ENCODE assay signal across 8 cellular contexts in the genomic region with DNA sequence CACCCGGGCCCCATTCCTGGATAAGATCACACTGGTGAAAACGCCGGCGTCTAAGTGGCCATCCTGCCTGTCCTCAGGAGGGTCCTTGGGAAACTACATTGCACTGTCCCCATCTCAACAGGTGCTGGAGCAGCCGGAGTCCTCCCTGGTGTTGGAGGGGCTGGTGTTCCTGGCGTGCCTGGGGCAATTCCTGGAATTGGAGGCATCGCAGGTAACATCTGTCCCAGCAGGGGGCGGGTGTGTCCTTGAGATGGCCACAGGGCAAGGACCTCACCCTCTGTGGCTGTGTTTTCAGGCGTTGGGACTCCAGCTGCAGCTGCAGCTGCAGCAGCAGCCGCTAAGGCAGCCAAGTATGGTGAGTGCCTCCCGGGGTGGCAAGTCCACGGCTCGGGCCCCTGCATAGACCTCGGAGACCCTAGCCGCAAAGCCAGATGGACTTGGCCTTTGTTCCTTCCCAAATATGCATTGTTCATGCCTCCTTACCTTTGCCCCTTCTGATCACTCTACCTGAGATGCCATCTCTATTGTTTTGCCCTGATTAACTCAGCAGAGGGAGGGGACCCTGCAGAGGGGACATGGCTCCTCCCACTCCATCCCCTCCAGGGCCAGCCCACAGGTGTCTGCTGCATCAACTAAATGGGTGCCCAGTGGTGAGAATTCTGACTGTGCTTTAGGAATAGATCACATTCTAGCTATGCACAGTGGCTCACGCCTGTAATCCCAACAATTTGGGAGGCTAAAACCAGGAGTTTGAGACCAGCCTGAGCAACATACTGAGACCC. TPM values are rescaled to one million over a fixed set of nuclear protein-coding genes. Genes with fewer than 3 reads are reported as not detected.
A peak's percentile ranks its signal among the peaks of the same experiment; 100 is the strongest.
DNase-seq lines count a peak whose midpoint lies in the region; ATAC-seq and TF ChIP-seq lines count a peak whose summit lies in the region.

No MANE protein-coding gene starts in this region.

- H3K36me3 ChIP-seq in cardiac muscle cell (no peaks in the 10 kb centered on the region), PC-9 (ENCODE audit: low read depth) (no peaks in the 10 kb centered on the region), upper lobe of right lung (peaks cover 52% of the 10 kb centered on the region)

- H3K27me3 Mint-ChIP-seq in activated naive CD4-positive, alpha-beta T cell treated with anti-CD3 and anti-CD28 coated beads, Interleukin-2, amount 10 ng/mL, durations not matched to agents 7 days and 5 days = peaks cover 22% of the 10 kb centered on the region

- no peak overlapping the region for H3K27ac Mint-ChIP-seq in activated naive CD4-positive, alpha-beta T cell treated with anti-CD3 and anti-CD28 coated beads, Interleukin-2, amount 10 ng/mL, durations not matched to agents 7 days and 5 days

- no peaks in the 10 kb centered on the region for H3K9me3 Mint-ChIP-seq in activated naive CD4-positive, alpha-beta T cell treated with anti-CD3 and anti-CD28 coated beads, Interleukin-2, amount 10 ng/mL, durations not matched to agents 7 days and 5 days

- no peaks in the 10 kb centered on the region for H3K4me1 Mint-ChIP-seq in activated naive CD4-positive, alpha-beta T cell treated with anti-CD3 and anti-CD28 coated beads, Interleukin-2, amount 10 ng/mL, durations not matched to agents 7 days and 5 days

- no peaks in the 10 kb centered on the region for H3F3A ChIP-seq in PC-9 (ENCODE audit: insufficient read depth, low read depth)

- H3K27ac ChIP-seq in cardiac muscle cell (no peak overlapping the region), PC-9 (no peak overlapping the region), upper lobe of right lung (no peak overlapping the region)

- no peaks in the 10 kb centered on the region for H3K4me1 ChIP-seq in cardiac muscle cell (ENCODE audit: low read depth)
- H3K4me1 ChIP-seq in PC-9 (replicated peaks; ENCODE audit: insufficient read depth) = no peaks in the 10 kb centered on the region
- peaks cover 3% of the 10 kb centered on the region for H3K4me1 ChIP-seq in upper lobe of right lung

- H3K4me3 Mint-ChIP-seq in activated naive CD4-positive, alpha-beta T cell treated with anti-CD3 and anti-CD28 coated beads, Interleukin-2, amount 10 ng/mL, durations not matched to agents 7 days and 5 days = no peak overlapping the region

- H3K27me3 ChIP-seq in cardiac muscle cell = no peaks in the 10 kb centered on the region
- H3K27me3 ChIP-seq in PC-9 (ENCODE audit: insufficient read depth, low read depth) = peaks cover 19% of the 10 kb centered on the region
- H3K27me3 ChIP-seq in upper lobe of right lung = no peaks in the 10 kb centered on the region

- H3K9me3 ChIP-seq in cardiac muscle cell (ENCODE audit: low read depth) (no peaks in the 10 kb centered on the region), PC-9 (ENCODE audit: insufficient read depth, low read depth) (no peaks in the 10 kb centered on the region), upper lobe of right lung (no peaks in the 10 kb centered on the region)

- BruUV-seq in PC-9 (replicated peaks; lab: Mats Ljungman, UMichigan) = no TSS peak

- peak; percentile 66 for ATAC-seq in upper lobe of right lung

- H4K20me1 ChIP-seq in PC-9 (ENCODE audit: insufficient read depth) = no peaks in the 10 kb centered on the region

- DNase-seq in cardiac muscle cell (ENCODE audit: low read depth in 1 of 2, low spot score in 1 of 2) = peak; percentile 30 to 34
- DNase-seq in cardiac septum (ENCODE audit: low spot score) = no peak
- peak; percentile 43 to 78 for DNase-seq in PC-9
- peak; percentile 22 for DNase-seq in fibroblast of mammary gland (ENCODE audit: low read depth)
- DNase-seq in upper lobe of right lung = peak; percentile 70
- no peak for DNase-seq in activated naive CD4-positive, alpha-beta T cell treated with anti-CD3 and anti-CD28 coated beads, Interleukin-2, amount 10 ng/mL, durations not matched to agents 7 days and 5 days
- no peak for DNase-seq in COLO829 (ENCODE audit: low spot score)
- DNase-seq in amniotic stem cell (lab: John Stamatoyannopoulos, UW) = no peak

- CTCF ChIA-PET in PC-9 (lab: Charles Lee) = no interaction called here
- CTCF ChIA-PET in activated naive CD4-positive, alpha-beta T cell treated with anti-CD3 and anti-CD28 coated beads, Interleukin-2, amount 10 ng/mL, durations not matched to agents 7 days and 5 days (lab: Charles Lee) = no interaction called here

- H3K36me3 Mint-ChIP-seq in activated naive CD4-positive, alpha-beta T cell treated with anti-CD3 and anti-CD28 coated beads, Interleukin-2, amount 10 ng/mL, durations not matched to agents 7 days and 5 days = no peaks in the 10 kb centered on the region

- POLR2A ChIA-PET in PC-9 (lab: Charles Lee; ENCODE audit: unreplicated experiment) = no interaction called here

- no peak overlapping the region for H3K4me2 ChIP-seq in PC-9

- no peaks in the 10 kb centered on the region for H3K9me2 ChIP-seq in PC-9 (ENCODE audit: insufficient read depth)

- no peak overlapping the region for H3K4me3 ChIP-seq in cardiac muscle cell
- H3K4me3 ChIP-seq in PC-9 = no peak overlapping the region
- H3K4me3 ChIP-seq in fibroblast of mammary gland (ENCODE audit: control insufficient read depth, low read depth, low read length) = no peak overlapping the region
- H3K4me3 ChIP-seq in upper lobe of right lung = no peak overlapping the region

- intact Hi-C loops in cardiac septum (cut with DNase I) = no loop called here
- intact Hi-C loops in PC-9 (cut with micrococcal nuclease; ENCODE audit: unreplicated experiment) = loop anchor here (2.0 to 5.0 kb wide), 3 partner anchors 150 to 349 kb away; no protein-coding TSS in a partner anchor
- intact Hi-C loops in upper lobe of right lung (cut with DNase I) = no loop called here

- no peak overlapping the region for H2AFZ ChIP-seq in PC-9

- TF ChIP-seq CTCF in cardiac muscle cell (IDR thresholded peaks at IDR 0.05; ENCODE audit: low read depth, low read length) (peak; percentile 39), PC-9 (conservative IDR thresholded peaks at IDR 0.05) (peak; percentile 65), fibroblast of mammary gland (conservative IDR thresholded peaks at IDR 0.05; ENCODE audit: control insufficient read depth, insufficient read depth, low read depth, low read length) (peak; percentile 48), upper lobe of right lung (IDR thresholded peaks at IDR 0.05) (peak; percentile 15)

- H3K79me2 ChIP-seq in PC-9 (ENCODE audit: low read depth) = no peaks in the 10 kb centered on the region

RNA-seq across cellular contexts. Expression of a gene that starts 23.8 kb away (rescaled TPM):
- 0.77 and 0.88 TPM in 2 replicates for total RNA-seq in cardiac muscle cell
- 0.54 TPM in 1 of 2 replicates, not detected in the other for polyA plus RNA-seq in cardiac muscle cell
- total RNA-seq in cardiac septum = 41.2 TPM
- total RNA-seq in PC-9 (2021) = 0.11 TPM in 1 of 2 replicates, not detected in the other
- 231 TPM for total RNA-seq in upper lobe of right lung

RNA-seq across cellular contexts. Expression of a gene that starts 31.8 kb away (rescaled TPM):
- total RNA-seq in cardiac muscle cell = 50.1 and 54.4 TPM in 2 replicates
- polyA plus RNA-seq in cardiac muscle cell = 14.4 and 15.6 TPM in 2 replicates
- 13.6 TPM for total RNA-seq in cardiac septum
- total RNA-seq in PC-9 (2021) = 128 and 148 TPM in 2 replicates
- 53.1 TPM for total RNA-seq in upper lobe of right lung

Comparison
In these comparisons a context has a peak if more than half of its experiments do, and no peak if none do; other contexts are left out.
1. DNase-seq: peak in cardiac muscle cell (2 of 2), PC-9 (2 of 2), fibroblast of mammary gland (single experiment) and upper lobe of right lung (single experiment); none in cardiac septum (single experiment), activated naive CD4-positive, alpha-beta T cell treated with anti-CD3 and anti-CD28 coated beads, Interleukin-2, amount 10 ng/mL, durations not matched to agents 7 days and 5 days (single experiment), COLO829 (single experiment) and amniotic stem cell (single experiment).
2. RNA of a gene that starts 23.8 kb away (total RNA-seq): 231 TPM in upper lobe of right lung (single experiment) and 41.2 TPM in cardiac septum (single experiment); 0.77 to 0.88 TPM in cardiac muscle cell and 0.11 TPM in PC-9; every median in the first group is over 10 times any median in the second.
3. CTCF ChIP-seq: peak in every context shown above with its lines; median percentile 65 in PC-9; 48 in fibroblast of mammary gland; 39 in cardiac muscle cell; 15 in upper lobe of right lung.